In the genomic region with DNA sequence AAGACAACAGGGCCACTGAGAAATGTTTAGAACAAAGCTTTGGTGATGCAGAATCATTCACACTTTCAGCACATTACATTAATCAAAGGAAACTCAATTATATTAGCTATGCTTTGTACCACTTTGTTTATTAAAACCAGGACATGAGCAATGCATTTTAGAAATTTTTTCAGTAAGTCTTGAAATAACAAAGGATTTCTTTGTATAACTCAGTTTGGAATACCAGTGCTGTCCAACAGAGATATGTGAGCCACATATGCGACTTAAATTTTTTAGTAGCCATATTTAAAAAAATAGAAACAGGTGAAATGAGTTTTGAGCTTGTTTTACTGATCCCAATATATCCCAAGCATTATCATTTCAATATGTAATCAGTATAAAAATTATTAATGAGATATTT, we compare ENCODE assay signal across 21 cellular contexts. TPM values are rescaled to one million over a fixed set of nuclear protein-coding genes. Genes with fewer than 3 reads are reported as not detected.
DNase-seq lines count a peak whose midpoint lies in the region; TF ChIP-seq lines count a peak whose summit lies in the region.
"Had no signal": no experiment of that assay in that cellular context is flagged by ENCODE, and none has a peak within 500 bp of the region (broad histone marks: within the 10 kb centered on the region; RNA-seq: fewer than 3 reads in every experiment).

No MANE protein-coding gene starts in this region.

- H3K4me3 ChIP-seq in PC-9 (no peak overlapping the region), parathyroid adenoma (ENCODE audit: low read depth, low read length) (no peak overlapping the region), mesendoderm (ENCODE audit: low read length) (no peak overlapping the region), sigmoid colon (no peak overlapping the region)
- H3K4me3 ChIP-seq: cardiac muscle cell, K562, SK-N-MC had no signal

- H3K27ac ChIP-seq in PC-9 (peak overlapping the region; percentile 42; the same call in 1 of the 2 replicates), epithelial cell of prostate (peak overlapping the region; percentile 57), parathyroid adenoma (no peak overlapping the region), mesendoderm (ENCODE audit: low read depth, low read length) (no peak overlapping the region), sigmoid colon (no peak overlapping the region)
- H3K27ac ChIP-seq: cardiac muscle cell, SK-N-MC had no signal

- TF ChIP-seq POLR2A in sigmoid colon (IDR thresholded peaks at IDR 0.05) = no peak

- BruUV-seq in PC-9 (replicated peaks; lab: Mats Ljungman, UMichigan) = no TSS peak

- no peak overlapping the region for H3K4ac ChIP-seq in mesendoderm (ENCODE audit: low read depth, low read length)

- H3K27me3 ChIP-seq in PC-9 (ENCODE audit: insufficient read depth, low read depth) (no peaks in the 10 kb centered on the region), parathyroid adenoma (ENCODE audit: control insufficient read depth, insufficient read depth, low read length) (no peaks in the 10 kb centered on the region), mesendoderm (ENCODE audit: insufficient read depth, low read length, poor library complexity) (no peaks in the 10 kb centered on the region), sigmoid colon (no peaks in the 10 kb centered on the region)
- H3K27me3 ChIP-seq: cardiac muscle cell had no signal

- intact Hi-C loops in PC-9 (cut with micrococcal nuclease; ENCODE audit: unreplicated experiment) = no loop called here
- intact Hi-C loops in sigmoid colon (cut with DNase I) = no loop called here

- no peak overlapping the region for H4K5ac ChIP-seq in mesendoderm (ENCODE audit: low read length)

- H2AK5ac ChIP-seq in mesendoderm (ENCODE audit: low read length) = no peak overlapping the region

- H3K9me2 ChIP-seq in PC-9 (ENCODE audit: insufficient read depth) = no peaks in the 10 kb centered on the region

- H2BK15ac ChIP-seq in mesendoderm (replicated peaks; ENCODE audit: low read depth) = no peak overlapping the region

- peak; percentile 31 for DNase-seq in EL
- peak in 1 of 2 experiments; percentile 51 for DNase-seq in PC-9
- DNase-seq in epithelial cell of prostate (ENCODE audit: low read depth, low spot score) = no peak
- no peak for DNase-seq in COR-L47 (lab: John Stamatoyannopoulos, UW)
- DNase-seq in mesendoderm = no peak
- DNase-seq in sigmoid colon = no peak
- DNase-seq in stimulated activated CD4-positive, alpha-beta T cell treated with anti-CD3 and anti-CD28 coated beads, Interleukin-2, amount 100 ng/mL, for 48 hours = no peak
- DNase-seq: activated CD4-positive, alpha-beta T cell treated with anti-CD3 and anti-CD28 coated beads for 48 hours; activated T-cell treated with anti-CD3 and anti-CD28 coated beads, Interleukin-2, amount 50 U/mL, for 24 hours; dermis blood vessel endothelial cell; head of caudate nucleus; naive thymus-derived CD4-positive, alpha-beta T cell; NCI-H1436 treated with DMSO at 0.1 percent for 48 hours; NCI-H2171; NCI-H524; NK-92 treated with Interleukin-12 subunit alpha and Interleukin-12 subunit beta, amount 100 ng/mL, for 24 hours; stimulated activated naive CD8-positive, alpha-beta T cell treated with anti-CD3 and anti-CD28 coated beads, Interleukin-15, Interleukin-2, amounts not matched to agents 100 U/mL and 50 U/mL, for 24 hours had no signal

- H3K9me3 ChIP-seq in PC-9 (ENCODE audit: insufficient read depth, low read depth) (no peaks in the 10 kb centered on the region), parathyroid adenoma (ENCODE audit: control insufficient read depth, low read length) (no peaks in the 10 kb centered on the region), sigmoid colon (no peaks in the 10 kb centered on the region)

- no peak overlapping the region for H4K8ac ChIP-seq in mesendoderm (ENCODE audit: low read depth, low read length)

- no peak overlapping the region for H3K9ac ChIP-seq in parathyroid adenoma
- H3K9ac ChIP-seq in mesendoderm (ENCODE audit: low read length) = no peak overlapping the region

- H2BK120ac ChIP-seq in mesendoderm (ENCODE audit: low read depth, low read length) = no peak overlapping the region

- no CpG with 5 or more reads among the region's 1 CpG for WGBS in mesendoderm (ENCODE audit: extremely low coverage, insufficient coverage, low lambda C conversion rate)
- 81 to 85% methylated on average over 1 of the region's 1 CpG for WGBS in sigmoid colon, 2 donors

- H3K4me1 ChIP-seq in PC-9 (replicated peaks; ENCODE audit: insufficient read depth) = peaks cover 39% of the 10 kb centered on the region
- H3K4me1 ChIP-seq in parathyroid adenoma = peaks cover 12% of the 10 kb centered on the region
- H3K4me1 ChIP-seq in mesendoderm (ENCODE audit: control insufficient read depth, low read depth, low read length) = peaks cover 4% of the 10 kb centered on the region
- no peaks in the 10 kb centered on the region for H3K4me1 ChIP-seq in sigmoid colon

- CTCF ChIA-PET in PC-9 (lab: Charles Lee) = no interaction called here

- no peak; the same call in 1 of the 2 replicates for TF ChIP-seq CTCF in PC-9 (conservative IDR thresholded peaks at IDR 0.05)
- no peak for TF ChIP-seq CTCF in parathyroid adenoma (IDR thresholded peaks at IDR 0.05)
- TF ChIP-seq CTCF in sigmoid colon (IDR thresholded peaks at IDR 0.05) = no peak

- no peaks in the 10 kb centered on the region for H3K79me1 ChIP-seq in mesendoderm (ENCODE audit: low read length)

- H3K79me2 ChIP-seq in PC-9 (ENCODE audit: low read depth) (no peaks in the 10 kb centered on the region), parathyroid adenoma (no peaks in the 10 kb centered on the region), mesendoderm (ENCODE audit: control insufficient read depth, insufficient read depth, low read length) (no peaks in the 10 kb centered on the region)

- no peak for TF ChIP-seq EP300 in sigmoid colon (IDR thresholded peaks at IDR 0.05)

- H3K56ac ChIP-seq in mesendoderm (ENCODE audit: low read length) = no peak overlapping the region

- no peaks in the 10 kb centered on the region for H3K36me3 ChIP-seq in PC-9 (ENCODE audit: low read depth)
- no peaks in the 10 kb centered on the region for H3K36me3 ChIP-seq in parathyroid adenoma (ENCODE audit: control insufficient read depth, insufficient read depth, low read length)
- H3K36me3 ChIP-seq in mesendoderm (ENCODE audit: control insufficient read depth, insufficient read depth, low read length) = no peaks in the 10 kb centered on the region
- H3K36me3 ChIP-seq in sigmoid colon = no peaks in the 10 kb centered on the region
- H3K36me3 ChIP-seq: cardiac muscle cell had no signal

- H2BK5ac ChIP-seq in mesendoderm (ENCODE audit: low read length) = no peak overlapping the region

- H3K23ac ChIP-seq in mesendoderm (ENCODE audit: low read length) = no peak overlapping the region

- 0 out of 2 replicates have a peak overlapping the region, but pooled peaks have one; percentile 2 for H3K4me2 ChIP-seq in PC-9
- H3K4me2 ChIP-seq in parathyroid adenoma (ENCODE audit: low read length) = no peak overlapping the region
- H3K4me2 ChIP-seq in mesendoderm (ENCODE audit: low read length) = no peak overlapping the region

- POLR2A ChIA-PET in PC-9 (lab: Charles Lee; ENCODE audit: unreplicated experiment) = interaction anchor here (0.7 to 1.0 kb wide), 3 partner anchors 31 to 258 kb away, joined by 6 to 15 read pairs (median 11); no protein-coding TSS in a partner anchor

- H2AFZ ChIP-seq in PC-9 (peak overlapping the region; percentile 2; the same call in 1 of the 2 replicates), parathyroid adenoma (peak overlapping the region; percentile 39)

- H4K20me1 ChIP-seq in PC-9 (ENCODE audit: insufficient read depth) = no peaks in the 10 kb centered on the region

- H3F3A ChIP-seq in PC-9 (ENCODE audit: insufficient read depth, low read depth) = peaks cover 30% of the 10 kb centered on the region

- no peak overlapping the region for H3K18ac ChIP-seq in mesendoderm (ENCODE audit: low read length)

RNA-seq across cellular contexts. Expression of a gene that starts 18.8 kb away (rescaled TPM):
- total RNA-seq in PC-9 (2021) (335 and 434 TPM in 2 replicates), sigmoid colon (10 to 100 TPM; 19.3 to 53.7 (median 19.3) TPM)
- 11.9 TPM for polyA plus RNA-seq in mesendoderm (2013, experiment 1 of 2)
- 11.5 TPM for polyA plus RNA-seq in mesendoderm (2013, experiment 2 of 2)
- polyA plus RNA-seq in sigmoid colon = 10 to 100 TPM in 2 of 3 donors, 1 to 10 TPM in 1; 9.9 to 22.0 (median 17.4) TPM
- polyA plus RNA-seq: naive thymus-derived CD4-positive, alpha-beta T cell had no signal

Comparison
In these comparisons a context has a peak if more than half of its experiments do, and no peak if none do; other contexts are left out.
1. H3K27ac ChIP-seq: peak in PC-9 (single experiment) and epithelial cell of prostate (single experiment); none in parathyroid adenoma (single experiment), mesendoderm (single experiment) and sigmoid colon (0 of 4).